10 cellular contexts compared by ENCODE assay signal in genomic region chr9:112059145-112059979, GRCh38.
DNase-seq lines count a peak whose midpoint lies in the region; ATAC-seq and TF ChIP-seq lines count a peak whose summit lies in the region.
"Had no signal": no experiment of that assay in that cellular context is flagged by ENCODE, and none has a peak within 500 bp of the region (broad histone marks: within the 10 kb centered on the region; RNA-seq: fewer than 3 reads in every experiment).

No MANE protein-coding gene starts in this region.

- no peaks in the 10 kb centered on the region for H3K36me3 Mint-ChIP-seq in MCF 10A (ENCODE audit: insufficient read depth, unreplicated experiment)
- peaks cover 9% of the 10 kb centered on the region for H3K36me3 Mint-ChIP-seq in activated naive CD8-positive, alpha-beta T cell treated with anti-CD3 and anti-CD28 coated beads, Interleukin-2, amount 50 U/mL, for 24 hours (ENCODE audit: low read depth)

- no TSS peak for BruUV-seq in MCF 10A (replicated peaks; lab: Mats Ljungman, UMichigan)

- intact Hi-C loops in MCF 10A (cut with micrococcal nuclease), result no loop called here

- H3K4me3 ChIP-seq in GM23248 (no peak overlapping the region), subcutaneous abdominal adipose tissue (ENCODE audit: low read depth in 1 of 5, low read length in 5 of 5) (no peak overlapping the region)

- peaks cover 44% of the 10 kb centered on the region for H3F3A ChIP-seq in GM23248 (ENCODE audit: insufficient read depth)

- H3K4me1 ChIP-seq in GM23248 (ENCODE audit: insufficient read depth), result peaks cover 32% of the 10 kb centered on the region
- peaks cover 9 to 45% (median 41%) of the 10 kb centered on the region in 5 donors for H3K4me1 ChIP-seq in subcutaneous abdominal adipose tissue (ENCODE audit: control insufficient read depth in 5 of 5, insufficient read depth in 5 of 5, low read length in 5 of 5)

- H3K36me3 ChIP-seq in GM23248 (ENCODE audit: low read depth) (no peaks in the 10 kb centered on the region), subcutaneous abdominal adipose tissue (ENCODE audit: control insufficient read depth in 5 of 5, insufficient read depth in 5 of 5, low read length in 5 of 5) (no peaks in the 10 kb centered on the region)

- peak overlapping the region; percentile 92 for H3K27ac ChIP-seq in GM23248
- H3K27ac ChIP-seq in layer of hippocampus (ENCODE audit: low read depth, low read length), result peak overlapping the region; percentile 47
- peak overlapping the region; percentile 38 for H3K27ac ChIP-seq in subcutaneous abdominal adipose tissue (ENCODE audit: low read depth, low read length)

- H3K9ac ChIP-seq in GM23248 (peak overlapping the region; percentile 65), subcutaneous abdominal adipose tissue (ENCODE audit: low read length in 5 of 5) (peak overlapping the region in 2 of 5 donors; percentile 6)

- DNase-seq in GM23248 (peak; percentile 89), MCF 10A (ENCODE audit: unreplicated experiment) (peak; percentile 42), germinal center (ENCODE audit: low spot score) (no peak)
- no peak for DNase-seq in activated CD4-positive, alpha-beta T cell treated with anti-CD3 and anti-CD28 coated beads, Interleukin-2, amount 50 U/mL, for 4 hours
- no peak for DNase-seq in stimulated activated CD4-positive, alpha-beta T cell treated with anti-CD3 and anti-CD28 coated beads, Interleukin-12 subunit alpha, Interleukin-12 subunit beta, amount 100 ng/mL, for 4 hours
- no peak for DNase-seq in activated naive CD8-positive, alpha-beta T cell treated with anti-CD3 and anti-CD28 coated beads, Interleukin-2, amount 50 U/mL, for 24 hours
- DNase-seq: naive B cell, NCI-H1417 treated with DMSO at 0.1 percent for 48 hours had no signal

- 16 to 25% methylated on average over 11 to 13 of the region's 13 CpGs for WGBS in GM23248 (ENCODE audit: low coverage in 1 of 2, low lambda C conversion rate in 2 of 2, missing lambda C conversion rate in 2 of 2), 2 experiments

- no peaks in the 10 kb centered on the region for H3K27me3 Mint-ChIP-seq in MCF 10A (ENCODE audit: insufficient read depth, unreplicated experiment)
- H3K27me3 Mint-ChIP-seq in activated naive CD8-positive, alpha-beta T cell treated with anti-CD3 and anti-CD28 coated beads, Interleukin-2, amount 50 U/mL, for 24 hours, result no peaks in the 10 kb centered on the region
- H3K27me3 Mint-ChIP-seq: naive B cell had no signal

- POLR2A ChIA-PET in MCF 10A (lab: Yijun Ruan, JAX), result interaction anchor here (0.6 kb wide), 1 partner anchor 51 kb away, joined by 3 read pairs; no protein-coding TSS in a partner anchor

- H3K9me2 ChIP-seq in GM23248 (ENCODE audit: insufficient read depth), result no peaks in the 10 kb centered on the region

- H3K4me1 Mint-ChIP-seq in MCF 10A (ENCODE audit: insufficient read depth, unreplicated experiment), result peaks cover 34% of the 10 kb centered on the region
- peaks cover 42% of the 10 kb centered on the region for H3K4me1 Mint-ChIP-seq in activated naive CD8-positive, alpha-beta T cell treated with anti-CD3 and anti-CD28 coated beads, Interleukin-2, amount 50 U/mL, for 24 hours

- no peaks in the 10 kb centered on the region for H3K9me3 ChIP-seq in GM23248 (ENCODE audit: low read depth)
- H3K9me3 ChIP-seq in subcutaneous abdominal adipose tissue (ENCODE audit: control insufficient read depth in 5 of 5, low read length in 5 of 5), result no peaks in the 10 kb centered on the region

- no peak overlapping the region for H3K27ac Mint-ChIP-seq in MCF 10A (ENCODE audit: low read depth, unreplicated experiment)
- H3K27ac Mint-ChIP-seq in activated naive CD8-positive, alpha-beta T cell treated with anti-CD3 and anti-CD28 coated beads, Interleukin-2, amount 50 U/mL, for 24 hours, result no peak overlapping the region

- no peak overlapping the region for H3K4me3 Mint-ChIP-seq in MCF 10A (ENCODE audit: unreplicated experiment)
- no peak overlapping the region for H3K4me3 Mint-ChIP-seq in activated naive CD8-positive, alpha-beta T cell treated with anti-CD3 and anti-CD28 coated beads, Interleukin-2, amount 50 U/mL, for 24 hours

- in situ Hi-C loops in GM23248 (cut with MboI), result no loop called here

- H3K27me3 ChIP-seq in GM23248 (replicated peaks; ENCODE audit: insufficient read depth) (no peaks in the 10 kb centered on the region), layer of hippocampus (ENCODE audit: control insufficient read depth, insufficient read depth, low read length) (no peaks in the 10 kb centered on the region), subcutaneous abdominal adipose tissue (ENCODE audit: control insufficient read depth in 5 of 5, insufficient read depth in 4 of 5, low read length in 5 of 5) (no peaks in the 10 kb centered on the region)

- CTCF ChIA-PET in MCF 10A (lab: Yijun Ruan, JAX), result interaction anchor here (0.6 to 2.2 kb wide), 4 partner anchors 13 to 28 kb away, joined by 3 to 7 read pairs (median 4); no protein-coding TSS in a partner anchor

- ATAC-seq in activated naive CD8-positive, alpha-beta T cell treated with anti-CD3 and anti-CD28 coated beads, Interleukin-2, amount 50 U/mL, for 24 hours, result no peak

- no peak overlapping the region for H2AFZ ChIP-seq in GM23248

- H4K20me1 ChIP-seq in GM23248 (ENCODE audit: insufficient read depth), result no peaks in the 10 kb centered on the region

- no peaks in the 10 kb centered on the region for H3K79me2 ChIP-seq in GM23248 (ENCODE audit: insufficient read depth)

- no peak for TF ChIP-seq CTCF in MCF 10A (IDR thresholded peaks at IDR 0.05; ENCODE audit: unreplicated experiment)

- peak overlapping the region; percentile 18 for H3K4me2 ChIP-seq in GM23248 (ENCODE audit: unreplicated experiment)

- no peaks in the 10 kb centered on the region for H3K9me3 Mint-ChIP-seq in MCF 10A (ENCODE audit: unreplicated experiment)
- H3K9me3 Mint-ChIP-seq in activated naive CD8-positive, alpha-beta T cell treated with anti-CD3 and anti-CD28 coated beads, Interleukin-2, amount 50 U/mL, for 24 hours, result peaks cover 4% of the 10 kb centered on the region
- H3K9me3 Mint-ChIP-seq: naive B cell had no signal

Comparison
In these comparisons a context has a peak if more than half of its experiments do, and no peak if none do; other contexts are left out.
1. DNase-seq: peak in GM23248 (single experiment) and MCF 10A (single experiment); none in germinal center (single experiment), activated CD4-positive, alpha-beta T cell treated with anti-CD3 and anti-CD28 coated beads, Interleukin-2, amount 50 U/mL, for 4 hours (0 of 2), stimulated activated CD4-positive, alpha-beta T cell treated with anti-CD3 and anti-CD28 coated beads, Interleukin-12 subunit alpha, Interleukin-12 subunit beta, amount 100 ng/mL, for 4 hours (single experiment) and activated naive CD8-positive, alpha-beta T cell treated with anti-CD3 and anti-CD28 coated beads, Interleukin-2, amount 50 U/mL, for 24 hours (single experiment).
2. H3K27ac ChIP-seq: peak in every context shown above with its lines; median percentile 92 in GM23248; 47 in layer of hippocampus; 38 in subcutaneous abdominal adipose tissue.